ENCODE assay signal across 15 cellular contexts in genomic region chr14:61876362-61877049, GRCh38.
DNase-seq lines count a peak whose midpoint lies in the region; ATAC-seq and TF ChIP-seq lines count a peak whose summit lies in the region.
"Had no signal": no experiment of that assay in that cellular context is flagged by ENCODE, and none has a peak within 500 bp of the region (broad histone marks: within the 10 kb centered on the region; RNA-seq: fewer than 3 reads in every experiment).

No MANE protein-coding gene starts in this region.

- H3K36me3 Mint-ChIP-seq in mesothelial cell of epicardium = no peaks in the 10 kb centered on the region
- H3K36me3 Mint-ChIP-seq in activated CD8-positive, alpha-beta memory T cell treated with anti-CD3 and anti-CD28 coated beads, Interleukin-2, amount 10 ng/mL, durations not matched to agents 7 days and 5 days = no peaks in the 10 kb centered on the region

- H3K9me3 Mint-ChIP-seq in mesothelial cell of epicardium = peaks cover 6% of the 10 kb centered on the region
- no peaks in the 10 kb centered on the region for H3K9me3 Mint-ChIP-seq in activated CD8-positive, alpha-beta memory T cell treated with anti-CD3 and anti-CD28 coated beads, Interleukin-2, amount 10 ng/mL, durations not matched to agents 7 days and 5 days (ENCODE audit: low read depth)
- H3K9me3 Mint-ChIP-seq: GM23338 had no signal

- H3K4me3 Mint-ChIP-seq in mesothelial cell of epicardium = no peak overlapping the region
- no peak overlapping the region for H3K4me3 Mint-ChIP-seq in activated CD8-positive, alpha-beta memory T cell treated with anti-CD3 and anti-CD28 coated beads, Interleukin-2, amount 10 ng/mL, durations not matched to agents 7 days and 5 days
- H3K4me3 Mint-ChIP-seq: GM23338 had no signal

- no peak for TF ChIP-seq CTCF in mesothelial cell of epicardium (IDR thresholded peaks at IDR 0.05; ENCODE audit: unreplicated experiment)

- CTCF ChIA-PET in activated CD8-positive, alpha-beta memory T cell treated with anti-CD3 and anti-CD28 coated beads, Interleukin-2, amount 10 ng/mL, durations not matched to agents 7 days and 5 days (lab: Charles Lee) = no interaction called here

- peak overlapping the region; percentile 27 for H3K27ac Mint-ChIP-seq in mesothelial cell of epicardium
- H3K27ac Mint-ChIP-seq in activated CD8-positive, alpha-beta memory T cell treated with anti-CD3 and anti-CD28 coated beads, Interleukin-2, amount 10 ng/mL, durations not matched to agents 7 days and 5 days = no peak overlapping the region
- H3K27ac Mint-ChIP-seq: GM23338 had no signal

- H3K4me1 Mint-ChIP-seq in mesothelial cell of epicardium = peaks cover 22% of the 10 kb centered on the region
- H3K4me1 Mint-ChIP-seq in activated CD8-positive, alpha-beta memory T cell treated with anti-CD3 and anti-CD28 coated beads, Interleukin-2, amount 10 ng/mL, durations not matched to agents 7 days and 5 days = no peaks in the 10 kb centered on the region
- H3K4me1 Mint-ChIP-seq: GM23338 had no signal

- H3K27me3 Mint-ChIP-seq in mesothelial cell of epicardium (ENCODE audit: low read depth) = no peaks in the 10 kb centered on the region
- H3K27me3 Mint-ChIP-seq in activated CD8-positive, alpha-beta memory T cell treated with anti-CD3 and anti-CD28 coated beads, Interleukin-2, amount 10 ng/mL, durations not matched to agents 7 days and 5 days = peaks cover 78% of the 10 kb centered on the region

- ATAC-seq in HG03039 (IDR thresholded peaks at IDR 0.05; ENCODE audit: unreplicated experiment) (peak; percentile 44), GM19035 (IDR thresholded peaks at IDR 0.05; ENCODE audit: unreplicated experiment) (no peak), GM18873 (IDR thresholded peaks at IDR 0.05; ENCODE audit: low FRiP score, unreplicated experiment) (no peak)
- ATAC-seq in activated CD8-positive, alpha-beta memory T cell treated with anti-CD3 and anti-CD28 coated beads, Interleukin-2, amount 10 ng/mL, durations not matched to agents 7 days and 5 days = no peak
- ATAC-seq: foreskin keratinocyte had no signal

- peak; percentile 84 for DNase-seq in DMS 273 treated with DMSO at 0.1 percent for 48 hours (lab: John Stamatoyannopoulos, UW)
- DNase-seq in NCI-H774 (lab: John Stamatoyannopoulos, UW) = peak; percentile 20
- no peak for DNase-seq in mesothelial cell of epicardium (ENCODE audit: low spot score in 2 of 2, unreplicated experiment in 2 of 2)
- DNase-seq in midbrain (lab: John Stamatoyannopoulos, UW) = no peak
- no peak for DNase-seq in activated CD8-positive, alpha-beta memory T cell treated with anti-CD3 and anti-CD28 coated beads, Interleukin-2, amount 10 ng/mL, durations not matched to agents 7 days and 5 days
- DNase-seq: brain microvascular endothelial cell; foreskin keratinocyte; NCI-H1930; ovary; stimulated activated CD8-positive, alpha-beta memory T cell treated with anti-CD3 and anti-CD28 coated beads, Interleukin-4, amount 100 ng/mL, for 48 hours; tibial artery had no signal

Comparison
In these comparisons a context has a peak if more than half of its experiments do, and no peak if none do; other contexts are left out.
1. DNase-seq: peak in DMS 273 treated with DMSO at 0.1 percent for 48 hours (single experiment) and NCI-H774 (single experiment); none in mesothelial cell of epicardium (0 of 2), midbrain (single experiment) and activated CD8-positive, alpha-beta memory T cell treated with anti-CD3 and anti-CD28 coated beads, Interleukin-2, amount 10 ng/mL, durations not matched to agents 7 days and 5 days (single experiment).